Comparison of ENCODE assay signal across 9 cellular contexts in genomic region chr6:26217714-26218075, GRCh38.
A peak's percentile ranks its signal among the peaks of the same experiment; 100 is the strongest.
DNase-seq lines count a peak whose midpoint lies in the region; ATAC-seq and TF ChIP-seq lines count a peak whose summit lies in the region.
"Had no signal": no experiment of that assay in that cellular context is flagged by ENCODE, and none has a peak within 500 bp of the region (broad histone marks: within the 10 kb centered on the region; RNA-seq: fewer than 3 reads in every experiment).

No MANE protein-coding gene starts in this region.

- H3K9me3 ChIP-seq in RWPE2 (ENCODE audit: severe bottlenecking) (no peaks in the 10 kb centered on the region), spleen (peaks cover 0 to 7% (median 0%) of the 10 kb centered on the region in 8 donors)

- H3K4me3 ChIP-seq in RWPE2 (ENCODE audit: severe bottlenecking) (peak overlapping the region; percentile 49), foreskin fibroblast (ENCODE audit: low read depth in 1 of 2, low read length in 2 of 2) (peak overlapping the region; percentile 56 to 62), spleen (peak overlapping the region; percentile 15 to 75 (median 42))

- no peaks in the 10 kb centered on the region for H3K27me3 Mint-ChIP-seq in activated T-helper 1 cell treated with anti-CD3 and anti-CD28 coated beads, Interleukin-12 subunit alpha, Interleukin-12 subunit beta, Interleukin-2, Interleukin-4 antibody, amounts not matched to agents 30 ng/mL and 10 ng/mL and 1 ng/mL, durations not matched to agents 14 hours and 24 hours and 36 hours (ENCODE audit: insufficient read depth)

- intact Hi-C loops in spleen (cut with DNase I; ENCODE audit: low total_unique reads): no loop called here
- intact Hi-C loops in activated T-helper 1 cell treated with anti-CD3 and anti-CD28 coated beads, Interleukin-12 subunit alpha, Interleukin-12 subunit beta, Interleukin-2, Interleukin-4 antibody, amounts not matched to agents 30 ng/mL and 10 ng/mL and 1 ng/mL, durations not matched to agents 14 hours and 24 hours and 36 hours (cut with micrococcal nuclease): loop anchor here (2.0 kb wide), 4 partner anchors 55 to 1655 kb away; a partner anchor contains a TSS

- ATAC-seq in RWPE2 (ENCODE audit: low read depth) (peak; percentile 5; the same call in 1 of the 3 replicates), HG03175 (IDR thresholded peaks at IDR 0.05; ENCODE audit: unreplicated experiment) (no peak), GM19324 (IDR thresholded peaks at IDR 0.05; ENCODE audit: low FRiP score, unreplicated experiment) (no peak)

- peak; percentile 35 for DNase-seq in NCI-H2029 treated with DMSO at 0.1 percent for 48 hours (lab: John Stamatoyannopoulos, UW)
- DNase-seq in NCI-H2029 (lab: John Stamatoyannopoulos, UW): no peak
- DNase-seq in RWPE2 (ENCODE audit: low spot score): no peak
- peak in 1 of 2 donors; percentile 62 for DNase-seq in foreskin fibroblast
- peak; percentile 73 for DNase-seq in spleen
- DNase-seq in activated T-helper 1 cell treated with anti-CD3 and anti-CD28 coated beads, Interleukin-12 subunit alpha, Interleukin-12 subunit beta, Interleukin-2, Interleukin-4 antibody, amounts not matched to agents 30 ng/mL and 10 ng/mL and 1 ng/mL, durations not matched to agents 14 hours and 24 hours and 36 hours (ENCODE audit: low spot score): no peak
- DNase-seq: SW 1271 had no signal

- H3K9me3 Mint-ChIP-seq in activated T-helper 1 cell treated with anti-CD3 and anti-CD28 coated beads, Interleukin-12 subunit alpha, Interleukin-12 subunit beta, Interleukin-2, Interleukin-4 antibody, amounts not matched to agents 30 ng/mL and 10 ng/mL and 1 ng/mL, durations not matched to agents 14 hours and 24 hours and 36 hours: no peaks in the 10 kb centered on the region

- TF ChIP-seq CTCF in RWPE2 (IDR thresholded peaks at IDR 0.05; ENCODE audit: poor library complexity, severe bottlenecking): no peak
- no peak for TF ChIP-seq CTCF in foreskin fibroblast (IDR thresholded peaks at IDR 0.05; ENCODE audit: low read depth, low read length)
- TF ChIP-seq CTCF in spleen (IDR thresholded peaks at IDR 0.05 in 8 of 11, conservative IDR thresholded peaks at IDR 0.05 in 3 of 11): no peak

- H3K36me3 Mint-ChIP-seq in activated T-helper 1 cell treated with anti-CD3 and anti-CD28 coated beads, Interleukin-12 subunit alpha, Interleukin-12 subunit beta, Interleukin-2, Interleukin-4 antibody, amounts not matched to agents 30 ng/mL and 10 ng/mL and 1 ng/mL, durations not matched to agents 14 hours and 24 hours and 36 hours (ENCODE audit: low read depth): no peaks in the 10 kb centered on the region

- peaks cover 6% of the 10 kb centered on the region for H3K4me1 ChIP-seq in RWPE2 (ENCODE audit: insufficient read depth, poor library complexity, severe bottlenecking)
- peaks cover under 1 to 44% (median 24%) of the 10 kb centered on the region in 6 donors for H3K4me1 ChIP-seq in spleen

- TF ChIP-seq POLR2A in spleen (IDR thresholded peaks at IDR 0.05): no peak

- H3K36me3 ChIP-seq in RWPE2 (ENCODE audit: low read depth) (no peaks in the 10 kb centered on the region), spleen (no peaks in the 10 kb centered on the region)

- peaks cover 6% of the 10 kb centered on the region for H3K4me1 Mint-ChIP-seq in activated T-helper 1 cell treated with anti-CD3 and anti-CD28 coated beads, Interleukin-12 subunit alpha, Interleukin-12 subunit beta, Interleukin-2, Interleukin-4 antibody, amounts not matched to agents 30 ng/mL and 10 ng/mL and 1 ng/mL, durations not matched to agents 14 hours and 24 hours and 36 hours (ENCODE audit: low read depth)

- H3K4me3 Mint-ChIP-seq in activated T-helper 1 cell treated with anti-CD3 and anti-CD28 coated beads, Interleukin-12 subunit alpha, Interleukin-12 subunit beta, Interleukin-2, Interleukin-4 antibody, amounts not matched to agents 30 ng/mL and 10 ng/mL and 1 ng/mL, durations not matched to agents 14 hours and 24 hours and 36 hours: no peak overlapping the region

- 13 to 24% (median 14%) methylated on average over 10 of the region's 10 CpGs for WGBS in spleen, 5 donors

- no peak overlapping the region for H3K27ac Mint-ChIP-seq in activated T-helper 1 cell treated with anti-CD3 and anti-CD28 coated beads, Interleukin-12 subunit alpha, Interleukin-12 subunit beta, Interleukin-2, Interleukin-4 antibody, amounts not matched to agents 30 ng/mL and 10 ng/mL and 1 ng/mL, durations not matched to agents 14 hours and 24 hours and 36 hours

- H3K27ac ChIP-seq in RWPE2 (ENCODE audit: poor library complexity, severe bottlenecking) (peak overlapping the region; percentile 80), spleen (peak overlapping the region; percentile 94 to 99 (median 97))

- no peaks in the 10 kb centered on the region for H3K27me3 ChIP-seq in RWPE2 (ENCODE audit: insufficient read depth, poor library complexity, severe bottlenecking)
- peaks cover 0 to 11% (median 0%) of the 10 kb centered on the region in 7 donors for H3K27me3 ChIP-seq in spleen (replicated peaks in 1 of 7)

Comparison
In these comparisons a context has a peak if more than half of its experiments do, and no peak if none do; other contexts are left out.
1. DNase-seq: peak in NCI-H2029 treated with DMSO at 0.1 percent for 48 hours (single experiment) and spleen (single experiment); none in NCI-H2029 (single experiment), RWPE2 (single experiment) and activated T-helper 1 cell treated with anti-CD3 and anti-CD28 coated beads, Interleukin-12 subunit alpha, Interleukin-12 subunit beta, Interleukin-2, Interleukin-4 antibody, amounts not matched to agents 30 ng/mL and 10 ng/mL and 1 ng/mL, durations not matched to agents 14 hours and 24 hours and 36 hours (single experiment).
2. Peak in every context shown above with its lines, with median percentiles within 50 percentile points of each other: H3K4me3 ChIP-seq.